Comparison of ENCODE assay signal across 1 cellular context in genomic region chr2:148658807-148659722, GRCh38.
TF ChIP-seq lines count a peak whose summit lies in the region.

No MANE protein-coding gene starts in this region.

TF ChIP-seq in K562, 482 proteins besides CTCF, POLR2A, EP300 and RAD21 (continued from another document and continues in another):
- TF ChIP-seq HDGF (IDR thresholded peaks at IDR 0.05) = no peak
- no peak for TF ChIP-seq REST (CRISPR knock-in tag; IDR thresholded peaks at IDR 0.05; ENCODE audit: low read depth)
- TF ChIP-seq RREB1 (CRISPR knock-in tag; IDR thresholded peaks at IDR 0.05) = no peak
- no peak for TF ChIP-seq STAT6 (CRISPR knock-in tag; IDR thresholded peaks at IDR 0.05)
- no peak for TF ChIP-seq HCFC1 (IDR thresholded peaks at IDR 0.05; ENCODE audit: low read depth, low read length)
- peak; percentile 38 for TF ChIP-seq RFX1 (IDR thresholded peaks at IDR 0.05)
- TF ChIP-seq SAP30 (IDR thresholded peaks at IDR 0.05; ENCODE audit: borderline replicate concordance, insufficient read depth, low read depth, low read length, poor library complexity, severe bottlenecking) = no peak
- no peak for TF ChIP-seq TRIM25 (IDR thresholded peaks at IDR 0.05; ENCODE audit: borderline replicate concordance)
- no peak for TF ChIP-seq SRF (CRISPR knock-in tag; IDR thresholded peaks at IDR 0.05)
- no peak for TF ChIP-seq L3MBTL2 (IDR thresholded peaks at IDR 0.05)
- no peak for TF ChIP-seq RFX7 (CRISPR knock-in tag; IDR thresholded peaks at IDR 0.05)
- no peak for TF ChIP-seq IRF2 (CRISPR knock-in tag; IDR thresholded peaks at IDR 0.05)
- peak; percentile 94 for TF ChIP-seq FOSL1 (tag; conservative IDR thresholded peaks at IDR 0.05)
- TF ChIP-seq HMBOX1 (IDR thresholded peaks at IDR 0.05) = peak; percentile 74
- TF ChIP-seq E2F8 (IDR thresholded peaks at IDR 0.05; ENCODE audit: low read depth, partially characterized antibody) = no peak
- TF ChIP-seq ZMIZ1 (IDR thresholded peaks at IDR 0.05; ENCODE audit: low read depth in 2 of 2, low read length in 2 of 2) = no peak
- TF ChIP-seq HDAC6 (IDR thresholded peaks at IDR 0.05; ENCODE audit: low read depth, low read length) = no peak
- TF ChIP-seq FOXJ3 (CRISPR knock-in tag; IDR thresholded peaks at IDR 0.05) = no peak
- no peak for TF ChIP-seq ARID3A (IDR thresholded peaks at IDR 0.05; ENCODE audit: borderline replicate concordance, low read depth, low read length)
- no peak for TF ChIP-seq ZSCAN29 (IDR thresholded peaks at IDR 0.05)
- no peak for TF ChIP-seq ARID3B (CRISPR knock-in tag; IDR thresholded peaks at IDR 0.05; ENCODE audit: borderline replicate concordance)
- no peak for TF ChIP-seq U2AF1 (optimal IDR thresholded peaks at IDR 0.05; ENCODE audit: low read depth, low read length)
- TF ChIP-seq ZNF280A (IDR thresholded peaks at IDR 0.05; ENCODE audit: low read depth, partially characterized antibody) = no peak
